9 cellular contexts compared by ENCODE assay signal in the genomic region with DNA sequence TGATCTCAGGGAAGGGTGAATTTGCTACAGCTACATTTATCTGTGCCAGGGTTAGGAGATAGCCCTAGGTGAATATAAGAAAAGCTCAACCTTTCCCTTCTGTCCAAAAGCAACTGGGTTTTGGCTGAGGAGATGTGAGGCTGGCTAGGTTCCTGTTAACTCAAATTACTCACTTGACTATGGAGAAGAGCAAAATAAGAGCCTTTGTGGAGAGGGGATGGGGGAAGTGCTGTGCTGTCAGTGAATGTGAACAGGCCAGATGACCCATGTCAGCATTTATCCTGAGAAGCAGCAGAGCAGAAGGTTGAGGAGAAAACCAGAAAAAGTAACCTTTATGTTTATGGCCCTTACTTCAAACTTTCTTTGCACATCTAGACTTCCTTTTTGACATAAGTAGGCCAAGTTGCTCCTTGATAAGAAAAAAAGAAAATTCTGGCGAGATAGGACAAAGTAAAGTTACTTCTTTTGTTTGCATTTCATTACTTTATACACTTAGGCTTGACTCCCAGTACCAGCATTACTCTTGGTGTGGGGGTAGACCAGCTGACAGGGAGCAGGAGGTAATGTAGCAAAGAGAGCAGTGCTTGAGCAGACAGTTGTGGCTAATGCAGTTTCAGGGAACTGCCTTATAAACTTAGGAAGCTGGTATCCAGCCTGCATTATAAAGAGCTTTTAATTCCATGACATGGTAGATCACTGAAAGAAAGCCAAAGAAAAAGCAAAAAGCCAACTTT. TPM values are rescaled to one million over a fixed set of nuclear protein-coding genes. Genes with fewer than 3 reads are reported as not detected.
DNase-seq lines count a peak whose midpoint lies in the region; ATAC-seq, FAIRE-seq and TF ChIP-seq lines count a peak whose summit lies in the region.
"Had no signal": no experiment of that assay in that cellular context is flagged by ENCODE, and none has a peak within 500 bp of the region (broad histone marks: within the 10 kb centered on the region; RNA-seq: fewer than 3 reads in every experiment).

No MANE protein-coding gene starts in this region.

- FAIRE-seq in K562 (lab: Jason Lieb, UNC): peak; percentile 73

- H3K9me3 ChIP-seq in MG63: no peaks in the 10 kb centered on the region
- H3K9me3 ChIP-seq in K562 (replicated peaks; ENCODE audit: control insufficient read depth, insufficient read depth, low read depth, low read length): no peaks in the 10 kb centered on the region

- H3K36me3 ChIP-seq in MG63 (peaks cover 8% of the 10 kb centered on the region), K562 (ENCODE audit: control insufficient read depth, insufficient read depth, low read length) (peaks cover 14% of the 10 kb centered on the region; the same call in 1 of the 3 replicates)

- intact Hi-C loops in K562 (cut with micrococcal nuclease): no loop called here

- H3K27ac ChIP-seq in K562 (ENCODE audit: extremely low read depth, low read depth, low read length): peak overlapping the region; percentile 24

- no peak overlapping the region for H2AFZ ChIP-seq in K562 (ENCODE audit: low read depth, low read length)

- no peaks in the 10 kb centered on the region for H3K27me3 ChIP-seq in MG63
- H3K27me3 ChIP-seq in K562 (ENCODE audit: control insufficient read depth in 2 of 2, insufficient read depth in 2 of 2, low read length in 2 of 2): no peaks in the 10 kb centered on the region

- in situ Hi-C loops in K562 (cut with MboI): no loop called here

- TF ChIP-seq EP300 in K562 (IDR thresholded peaks at IDR 0.05; ENCODE audit: low read length): no peak

- DNase-seq in AG20443 (ENCODE audit: low spot score): peak; percentile 28
- DNase-seq in MG63: peak; percentile 46
- DNase-seq in K562 (ENCODE audit: extremely low read depth in 1 of 4, low spot score in 3 of 4): peak in 3 of 4 experiments; percentile 16 to 38 (median 31)
- peak; percentile 85 for DNase-seq in medulla oblongata (ENCODE audit: extremely low spot score)
- no peak for DNase-seq in NCI-H748 treated with DMSO at 0.1 percent for 48 hours (lab: John Stamatoyannopoulos, UW)
- DNase-seq in cerebellar cortex (ENCODE audit: low spot score): no peak
- no peak for DNase-seq in NCI-H146 treated with DMSO at 0.1 percent for 48 hours (lab: John Stamatoyannopoulos, UW; ENCODE audit: unreplicated experiment)

- POLR2A ChIA-PET in K562 (lab: Yijun Ruan, JAX): interaction anchor here (0.6 to 2.6 kb wide), 8 partner anchors 9 to 238 kb away, joined by 3 to 14 read pairs (median 4); partner anchors contain the start of gene LEO1

- no peak for TF ChIP-seq RAD21 in K562 (CRISPR knock-in tag; conservative IDR thresholded peaks at IDR 0.05 in 1 of 2, IDR thresholded peaks at IDR 0.05 in 1 of 2)

- ATAC-seq in K562 (peak; percentile 64), HG03097 (IDR thresholded peaks at IDR 0.05; ENCODE audit: low FRiP score, unreplicated experiment) (no peak)
- ATAC-seq: activated naive CD4-positive, alpha-beta T cell treated with anti-CD3 and anti-CD28 coated beads, Interleukin-2, amount 50 U/mL, for 72 hours had no signal

- no peak for TF ChIP-seq CTCF in K562 (IDR thresholded peaks at IDR 0.05 in 2 of 3, conservative IDR thresholded peaks at IDR 0.05 in 1 of 3; ENCODE audit: insufficient read depth in 2 of 3, low read depth in 1 of 3, low read length in 3 of 3)

- H3K79me2 ChIP-seq in K562 (ENCODE audit: control insufficient read depth, insufficient read depth, low read length): peaks cover 99% of the 10 kb centered on the region

- H4K20me1 ChIP-seq in K562 (replicated peaks; ENCODE audit: control insufficient read depth, insufficient read depth, low read length): peaks cover 49% of the 10 kb centered on the region

- no peak overlapping the region; a peak in 1 of 4 replicates for H3K9ac ChIP-seq in K562 (ENCODE audit: insufficient read depth in 1 of 2, low read depth in 2 of 2, low read length in 2 of 2)

- peaks cover 17 to 45% of the 10 kb centered on the region in 2 experiments for H3K4me1 ChIP-seq in K562 (replicated peaks in 1 of 2; ENCODE audit: control insufficient read depth in 2 of 2, insufficient read depth in 2 of 2, low read length in 2 of 2)

- 5% methylated on average over 1 of the region's 1 CpG for WGBS in K562 (ENCODE audit: insufficient coverage, low coverage, missing lambda C conversion rate)

- peaks cover 5% of the 10 kb centered on the region for H3K9me1 ChIP-seq in K562 (ENCODE audit: control insufficient read depth, insufficient read depth, low read length)

- BruUV-seq in K562 (replicated peaks; lab: Mats Ljungman, UMichigan): no TSS peak

- TF ChIP-seq POLR2A in K562 (conservative IDR thresholded peaks at IDR 0.05): no peak

- no peak overlapping the region for H3K4me2 ChIP-seq in K562 (ENCODE audit: insufficient read depth, low read length)

- H3K4me3 ChIP-seq in MG63: no peak overlapping the region
- H3K4me3 ChIP-seq in K562: no peak overlapping the region

- CTCF ChIA-PET in K562 (lab: Yijun Ruan, JAX; ENCODE audit: low intra/inter-chr PET ratio): no interaction called here

TF ChIP-seq in K562, 482 proteins besides CTCF, POLR2A, EP300 and RAD21:
- TF ChIP-seq NBN (IDR thresholded peaks at IDR 0.05; ENCODE audit: low read depth): no peak
- peak; percentile 71; the same call in 1 of the 2 replicates for TF ChIP-seq MYNN (IDR thresholded peaks at IDR 0.05)
- no peak for TF ChIP-seq MYNN (CRISPR knock-in tag; IDR thresholded peaks at IDR 0.05)
- TF ChIP-seq MAFK (IDR thresholded peaks at IDR 0.05; ENCODE audit: low read length): peak; percentile 44; the same call in 1 of the 2 replicates
- peak; percentile 84 for TF ChIP-seq ZNF316 (IDR thresholded peaks at IDR 0.05)
- peak; percentile 80 for TF ChIP-seq C11orf30 (IDR thresholded peaks at IDR 0.05; ENCODE audit: low read depth)
- TF ChIP-seq, protein P1, sequence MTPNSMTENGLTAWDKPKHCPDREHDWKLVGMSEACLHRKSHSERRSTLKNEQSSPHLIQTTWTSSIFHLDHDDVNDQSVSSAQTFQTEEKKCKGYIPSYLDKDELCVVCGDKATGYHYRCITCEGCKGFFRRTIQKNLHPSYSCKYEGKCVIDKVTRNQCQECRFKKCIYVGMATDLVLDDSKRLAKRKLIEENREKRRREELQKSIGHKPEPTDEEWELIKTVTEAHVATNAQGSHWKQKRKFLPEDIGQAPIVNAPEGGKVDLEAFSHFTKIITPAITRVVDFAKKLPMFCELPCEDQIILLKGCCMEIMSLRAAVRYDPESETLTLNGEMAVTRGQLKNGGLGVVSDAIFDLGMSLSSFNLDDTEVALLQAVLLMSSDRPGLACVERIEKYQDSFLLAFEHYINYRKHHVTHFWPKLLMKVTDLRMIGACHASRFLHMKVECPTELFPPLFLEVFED (CRISPR knock-in tag; conservative IDR thresholded peaks at IDR 0.05): no peak
- TF ChIP-seq, protein P2, sequence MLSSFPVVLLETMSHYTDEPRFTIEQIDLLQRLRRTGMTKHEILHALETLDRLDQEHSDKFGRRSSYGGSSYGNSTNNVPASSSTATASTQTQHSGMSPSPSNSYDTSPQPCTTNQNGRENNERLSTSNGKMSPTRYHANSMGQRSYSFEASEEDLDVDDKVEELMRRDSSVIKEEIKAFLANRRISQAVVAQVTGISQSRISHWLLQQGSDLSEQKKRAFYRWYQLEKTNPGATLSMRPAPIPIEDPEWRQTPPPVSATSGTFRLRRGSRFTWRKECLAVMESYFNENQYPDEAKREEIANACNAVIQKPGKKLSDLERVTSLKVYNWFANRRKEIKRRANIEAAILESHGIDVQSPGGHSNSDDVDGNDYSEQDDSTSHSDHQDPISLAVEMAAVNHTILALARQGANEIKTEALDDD (IDR thresholded peaks at IDR 0.05): peak; percentile 13; the same call in 1 of the 2 replicates
- peak; percentile 33 for TF ChIP-seq MAFG (tag; conservative IDR thresholded peaks at IDR 0.05)
- TF ChIP-seq POLR3A (IDR thresholded peaks at IDR 0.05; ENCODE audit: borderline replicate concordance, extremely low read depth, insufficient read depth, insufficient read length): no peak

RNA-seq across cellular contexts. Expression of gene MAPK6, which starts 21.3 kb away (rescaled TPM):
- total RNA-seq in MG63 (2014; rRNA removed; shearing (Covaris generic); ENCODE audit: low replicate concordance): 36.3 and 67.2 TPM in 2 replicates
- total RNA-seq in K562 (2011; cell fraction: chromatin; rRNA removed; ENCODE audit: low replicate concordance): 37.7 and 101 TPM in 2 replicates
- 11.5 and 15.7 TPM in 2 replicates for total RNA-seq in K562 (2011; cell fraction: nucleolus; rRNA removed)
- 27.8 and 41.8 TPM in 2 replicates for total RNA-seq in K562 (2011; cell fraction: nucleoplasm; rRNA removed)
- 49.9 and 51.2 TPM in 2 replicates for total RNA-seq in K562 (2014; rRNA removed)
- total RNA-seq in K562 (2014; rRNA removed; fragmentation: Illumina TruSeq; extraction: Trizol): 97.1 and 110 TPM in 2 replicates
- total RNA-seq in K562 (2015; rRNA removed; fragmentation: Illumina TruSeq; extraction: Trizol): 76.3 and 81.5 TPM in 2 replicates
- total RNA-seq in K562 (2021): 92.0 and 94.4 TPM in 2 replicates
- polyA plus RNA-seq in K562 (2011; rRNA removed): 71.5 and 84.7 TPM in 2 replicates
- polyA plus RNA-seq in K562 (2011; cell fraction: cytosol; rRNA removed): 14.9 and 33.5 TPM in 2 replicates
- 13.7 and 24.3 TPM in 2 replicates for polyA plus RNA-seq in K562 (2011; cell fraction: nucleus; rRNA removed)
- polyA plus RNA-seq in K562 (2012): 46.7 and 46.9 TPM in 2 replicates
- polyA plus RNA-seq in K562 (2014; fragmentation: Illumina TruSeq; extraction: Trizol): 70.4 and 74.0 TPM in 2 replicates
- polyA plus RNA-seq in K562 (2014; fragmentation: Nextera tagmentation; extraction: Ambion mirVana): 10 to 100 TPM; 28.5 to 30.8 TPM
- polyA plus RNA-seq in K562 (2014; rRNA removed): 36.2 and 39.4 TPM in 2 replicates
- polyA minus RNA-seq in K562 (2011; rRNA and poly(A)+ RNA removed): 154 and 186 TPM in 2 replicates
- polyA minus RNA-seq in K562 (2011; cell fraction: cytosol; rRNA and poly(A)+ RNA removed): 51.0 and 52.9 TPM in 2 replicates
- polyA minus RNA-seq in K562 (2011; cell fraction: nucleus; rRNA and poly(A)+ RNA removed): 12.5 and 25.4 TPM in 2 replicates

Comparison
In these comparisons a context has a peak if more than half of its experiments do, and no peak if none do; other contexts are left out.
1. DNase-seq: peak in AG20443 (single experiment), MG63 (single experiment), K562 (3 of 4) and medulla oblongata (single experiment); none in NCI-H748 treated with DMSO at 0.1 percent for 48 hours (single experiment), cerebellar cortex (single experiment) and NCI-H146 treated with DMSO at 0.1 percent for 48 hours (single experiment).